In genomic region chr11:70845761-70846160, GRCh38 we compare ENCODE assay signal across 29 cellular contexts.
"Had no signal": no experiment of that assay in that cellular context is flagged by ENCODE, and none has a peak within 500 bp of the region (broad histone marks: within the 10 kb centered on the region; RNA-seq: fewer than 3 reads in every experiment).

No MANE protein-coding gene starts in this region.

- H3K9me3 Mint-ChIP-seq: activated CD4-positive, alpha-beta T cell treated with anti-CD3 and anti-CD28 coated beads, Interleukin-2, amount 10 ng/mL, durations not matched to agents 24 days and 14 days; activated naive CD4-positive, alpha-beta T cell treated with anti-CD3 and anti-CD28 coated beads, Interleukin-2, amount 10 ng/mL, durations not matched to agents 7 days and 5 days; activated naive CD8-positive, alpha-beta T cell treated with anti-CD3 and anti-CD28 coated beads, Interleukin-2, amount 10 ng/mL, durations not matched to agents 7 days and 5 days; central memory CD8-positive, alpha-beta T cell; dendritic cell treated with granulocyte-macrophage colony-stimulating factor and Interleukin-4, amounts not matched to agents 40 ng/mL and 50 ng/mL, for 4 days; endodermal cell; T-helper 2 cell treated with Interferon-gamma antibody and Interleukin-4, amounts not matched to agents 5 μg/mL and 100 μg/mL, for 36 hours had no signal

- ATAC-seq: activated CD4-positive, alpha-beta T cell treated with anti-CD3 and anti-CD28 coated beads for 36 hours; activated CD8-positive, alpha-beta memory T cell treated with anti-CD3 and anti-CD28 coated beads, Interleukin-2, amount 10 ng/mL, durations not matched to agents 7 days and 5 days; activated CD8-positive, alpha-beta T cell treated with anti-CD3 and anti-CD28 coated beads, Interleukin-2, amount 10 ng/mL, durations not matched to agents 7 days and 5 days; activated naive CD4-positive, alpha-beta T cell treated with anti-CD3 and anti-CD28 coated beads, Interleukin-2, amount 50 U/mL, for 72 hours; esophagus mucosa; foreskin keratinocyte; gastrocnemius medialis had no signal

- H3K36me3 Mint-ChIP-seq: activated CD4-positive, alpha-beta memory T cell treated with anti-CD3 and anti-CD28 coated beads for 36 hours; activated CD8-positive, alpha-beta memory T cell treated with anti-CD3 and anti-CD28 coated beads, Interleukin-2, amount 10 ng/mL, durations not matched to agents 7 days and 5 days; activated naive CD4-positive, alpha-beta T cell treated with anti-CD3 and anti-CD28 coated beads, Interleukin-2, amount 10 ng/mL, durations not matched to agents 7 days and 5 days; activated naive CD4-positive, alpha-beta T cell treated with anti-CD3 and anti-CD28 coated beads, Interleukin-2, amount 50 U/mL, for 72 hours; activated naive CD8-positive, alpha-beta T cell treated with anti-CD3 and anti-CD28 coated beads, Interleukin-2, amount 10 ng/mL, durations not matched to agents 7 days and 5 days had no signal

- H3K4me1 Mint-ChIP-seq: activated CD4-positive, alpha-beta T cell treated with anti-CD3 and anti-CD28 coated beads for 36 hours; activated CD4-positive, alpha-beta T cell treated with anti-CD3 and anti-CD28 coated beads, Interleukin-2, amount 10 ng/mL, durations not matched to agents 24 days and 14 days; activated CD8-positive, alpha-beta memory T cell treated with anti-CD3 and anti-CD28 coated beads, Interleukin-2, amount 10 ng/mL, durations not matched to agents 7 days and 5 days; activated naive CD4-positive, alpha-beta T cell treated with anti-CD3 and anti-CD28 coated beads, Interleukin-2, amount 10 ng/mL, durations not matched to agents 7 days and 5 days; activated naive CD8-positive, alpha-beta T cell treated with anti-CD3 and anti-CD28 coated beads, Interleukin-2, amount 10 ng/mL, durations not matched to agents 7 days and 5 days; central memory CD8-positive, alpha-beta T cell; endodermal cell had no signal

- H3K27me3 Mint-ChIP-seq: activated CD4-positive, alpha-beta T cell treated with anti-CD3 and anti-CD28 coated beads, Interleukin-2, amount 10 ng/mL, durations not matched to agents 24 days and 14 days; activated CD8-positive, alpha-beta memory T cell treated with anti-CD3 and anti-CD28 coated beads, Interleukin-2, amount 10 ng/mL, durations not matched to agents 7 days and 5 days; activated naive CD4-positive, alpha-beta T cell treated with anti-CD3 and anti-CD28 coated beads, Interleukin-2, amount 10 ng/mL, durations not matched to agents 7 days and 5 days; activated naive CD8-positive, alpha-beta T cell treated with anti-CD3 and anti-CD28 coated beads, Interleukin-2, amount 10 ng/mL, durations not matched to agents 7 days and 5 days had no signal

- H3K4me3 Mint-ChIP-seq: activated CD4-positive, alpha-beta memory T cell treated with anti-CD3 and anti-CD28 coated beads for 36 hours; activated CD4-positive, alpha-beta T cell treated with anti-CD3 and anti-CD28 coated beads for 36 hours; activated CD4-positive, alpha-beta T cell treated with anti-CD3 and anti-CD28 coated beads, Interleukin-2, amount 10 ng/mL, durations not matched to agents 24 days and 14 days; activated CD8-positive, alpha-beta memory T cell treated with anti-CD3 and anti-CD28 coated beads, Interleukin-2, amount 10 ng/mL, durations not matched to agents 7 days and 5 days; activated CD8-positive, alpha-beta T cell treated with anti-CD3 and anti-CD28 coated beads, Interleukin-2, amount 10 ng/mL, durations not matched to agents 7 days and 5 days; activated naive CD4-positive, alpha-beta T cell treated with anti-CD3 and anti-CD28 coated beads, Interleukin-2, amount 10 ng/mL, durations not matched to agents 7 days and 5 days; activated naive CD8-positive, alpha-beta T cell treated with anti-CD3 and anti-CD28 coated beads, Interleukin-2, amount 10 ng/mL, durations not matched to agents 7 days and 5 days; central memory CD8-positive, alpha-beta T cell; dendritic cell treated with granulocyte-macrophage colony-stimulating factor and Interleukin-4, amounts not matched to agents 40 ng/mL and 50 ng/mL, for 4 days; endodermal cell; T-helper 2 cell treated with Interferon-gamma antibody and Interleukin-4, amounts not matched to agents 5 μg/mL and 100 μg/mL, for 36 hours had no signal

- DNase-seq: activated CD4-positive, alpha-beta memory T cell treated with anti-CD3 and anti-CD28 coated beads for 36 hours; activated CD4-positive, alpha-beta T cell treated with anti-CD3 and anti-CD28 coated beads for 36 hours; activated CD4-positive, alpha-beta T cell treated with anti-CD3 and anti-CD28 coated beads, Interleukin-2, amount 10 ng/mL, durations not matched to agents 24 days and 14 days; activated CD4-positive, CD25-positive, alpha-beta regulatory T cell; activated CD4-positive, CD25-positive, alpha-beta regulatory T cell treated with anti-CD3 and anti-CD28 coated beads, Interleukin-2, amount 50 U/mL, for 72 hours; activated CD8-positive, alpha-beta memory T cell treated with anti-CD3 and anti-CD28 coated beads, Interleukin-2, amount 10 ng/mL, durations not matched to agents 7 days and 5 days; activated CD8-positive, alpha-beta memory T cell treated with anti-CD3 and anti-CD28 coated beads, Interleukin-2, amount 50 U/mL, for 4 hours; activated CD8-positive, alpha-beta T cell treated with anti-CD3 and anti-CD28 coated beads, Interleukin-2, amount 10 ng/mL, durations not matched to agents 7 days and 5 days; activated gamma-delta T cell; activated naive CD4-positive, alpha-beta T cell; activated naive CD4-positive, alpha-beta T cell treated with anti-CD3 and anti-CD28 coated beads, Interleukin-2, amount 10 ng/mL, durations not matched to agents 7 days and 5 days; activated naive CD8-positive, alpha-beta T cell treated with anti-CD3 and anti-CD28 coated beads, Interleukin-2, amount 10 ng/mL, durations not matched to agents 7 days and 5 days; activated T-cell treated with anti-CD3 and anti-CD28 coated beads, Interleukin-2, amount 50 U/mL, for 1 hour; activated T-cell treated with anti-CD3 and anti-CD28 coated beads, Interleukin-2, amount 50 U/mL, for 48 hours; brain microvascular endothelial cell; dorsolateral prefrontal cortex; effector memory CD4-positive, alpha-beta T cell; endodermal cell; foreskin keratinocyte; gastrocnemius medialis; glutamatergic neuron; hypothalamus; T1000; WERI-Rb-1 had no signal

- H3K27ac Mint-ChIP-seq: activated CD4-positive, alpha-beta memory T cell treated with anti-CD3 and anti-CD28 coated beads for 36 hours; activated CD4-positive, alpha-beta T cell treated with anti-CD3 and anti-CD28 coated beads for 36 hours; activated CD4-positive, alpha-beta T cell treated with anti-CD3 and anti-CD28 coated beads, Interleukin-2, amount 10 ng/mL, durations not matched to agents 24 days and 14 days; activated CD8-positive, alpha-beta memory T cell treated with anti-CD3 and anti-CD28 coated beads, Interleukin-2, amount 10 ng/mL, durations not matched to agents 7 days and 5 days; activated CD8-positive, alpha-beta T cell treated with anti-CD3 and anti-CD28 coated beads, Interleukin-2, amount 10 ng/mL, durations not matched to agents 7 days and 5 days; activated naive CD4-positive, alpha-beta T cell treated with anti-CD3 and anti-CD28 coated beads, Interleukin-2, amount 10 ng/mL, durations not matched to agents 7 days and 5 days; activated naive CD4-positive, alpha-beta T cell treated with anti-CD3 and anti-CD28 coated beads, Interleukin-2, amount 50 U/mL, for 72 hours; activated naive CD8-positive, alpha-beta T cell treated with anti-CD3 and anti-CD28 coated beads, Interleukin-2, amount 10 ng/mL, durations not matched to agents 7 days and 5 days; dendritic cell treated with granulocyte-macrophage colony-stimulating factor and Interleukin-4, amounts not matched to agents 40 ng/mL and 50 ng/mL, for 4 days; endodermal cell; T-helper 2 cell treated with Interferon-gamma antibody and Interleukin-4, amounts not matched to agents 5 μg/mL and 100 μg/mL, for 36 hours had no signal
